In genomic region chr2:84970266-84970955, GRCh38 we compare ENCODE assay signal across 8 cellular contexts. TPM values are rescaled to one million over a fixed set of nuclear protein-coding genes. Genes with fewer than 3 reads are reported as not detected.
DNase-seq lines count a peak whose midpoint lies in the region; ATAC-seq and TF ChIP-seq lines count a peak whose summit lies in the region.

No MANE protein-coding gene starts in this region.

- DNase-seq in KG1 (lab: John Stamatoyannopoulos, UW) (peak; percentile 45), WERI-Rb-1 (peak; percentile 57), mammary epithelial cell (peak; percentile 61), kidney epithelial cell (ENCODE audit: low read depth) (no peak), GOT3 (lab: John Stamatoyannopoulos, UW) (no peak)
- peak; percentile 70 for DNase-seq in stimulated activated CD4-positive, alpha-beta T cell treated with anti-CD3 and anti-CD28 coated beads, Interleukin-15, amount 100 ng/mL, for 24 hours

- intact Hi-C loops in mammary epithelial cell (cut with micrococcal nuclease) = loop anchor here (1.0 kb wide), 3 partner anchors 24 to 44 kb away; no protein-coding TSS in a partner anchor

- H3K27me3 ChIP-seq in WERI-Rb-1 (ENCODE audit: insufficient read depth, low read depth, severe bottlenecking) (no peaks in the 10 kb centered on the region), mammary epithelial cell (ENCODE audit: insufficient read depth, low read length) (no peaks in the 10 kb centered on the region), kidney epithelial cell (ENCODE audit: control insufficient read depth, insufficient read depth, low read length) (no peaks in the 10 kb centered on the region)

- H3K36me3 ChIP-seq in WERI-Rb-1 = peaks cover 22% of the 10 kb centered on the region
- H3K36me3 ChIP-seq in mammary epithelial cell (ENCODE audit: insufficient read depth, low read length) = peaks cover 4% of the 10 kb centered on the region
- H3K36me3 ChIP-seq in kidney epithelial cell (ENCODE audit: control insufficient read depth, insufficient read depth, low read length) = no peaks in the 10 kb centered on the region

- peak overlapping the region; percentile 58 for H2AFZ ChIP-seq in mammary epithelial cell (ENCODE audit: low read depth, low read length)

- in situ Hi-C loops in mammary epithelial cell (cut with MboI; ENCODE audit: low sequenced_read_pairs in 2 of 2) = no loop called here

- H3K27ac ChIP-seq in WERI-Rb-1 (peak overlapping the region; percentile 98), mammary epithelial cell (ENCODE audit: insufficient read depth, low read depth, low read length) (peak overlapping the region; percentile 85)

- CTCF ChIA-PET in mammary epithelial cell (lab: Charles Lee; ENCODE audit: low non-redundant PET) = no interaction called here

- H3K9me3 ChIP-seq in WERI-Rb-1 (ENCODE audit: severe bottlenecking) (no peaks in the 10 kb centered on the region), mammary epithelial cell (replicated peaks; ENCODE audit: insufficient read depth, low read length) (no peaks in the 10 kb centered on the region)

- H3K79me2 ChIP-seq in mammary epithelial cell (ENCODE audit: insufficient read depth, low read length) = peaks cover 91% of the 10 kb centered on the region

- TF ChIP-seq CTCF in WERI-Rb-1 (IDR thresholded peaks at IDR 0.05; ENCODE audit: low read depth, low read length) = no peak
- TF ChIP-seq CTCF in mammary epithelial cell (conservative IDR thresholded peaks at IDR 0.05 in 1 of 2, IDR thresholded peaks at IDR 0.05 in 1 of 2; ENCODE audit: extremely low read depth in 1 of 2, insufficient read depth in 1 of 2, low read depth in 1 of 2, low read length in 2 of 2) = no peak
- TF ChIP-seq CTCF in kidney epithelial cell (IDR thresholded peaks at IDR 0.05; ENCODE audit: insufficient read depth, low read length, poor library complexity, severe bottlenecking) = no peak

- no TSS peak for BruUV-seq in mammary epithelial cell (replicated peaks; lab: Mats Ljungman, UMichigan)

- H4K20me1 ChIP-seq in mammary epithelial cell (ENCODE audit: insufficient read depth, low read length) = peaks cover 6% of the 10 kb centered on the region

- H3K4me2 ChIP-seq in mammary epithelial cell (ENCODE audit: insufficient read depth, low read depth, low read length) = peak overlapping the region; percentile 71

- H3K4me1 ChIP-seq in mammary epithelial cell (ENCODE audit: insufficient read depth, low read length) = peaks cover 4% of the 10 kb centered on the region

- H3K9ac ChIP-seq in mammary epithelial cell (ENCODE audit: insufficient read depth, low read length) = peak overlapping the region; percentile 86

- 2% methylated on average over 14 of the region's 84 CpGs for WGBS in mammary epithelial cell (ENCODE audit: low coverage, missing lambda C conversion rate)

- H3K4me3 ChIP-seq in GM08714 (ENCODE audit: low read length) (peak overlapping the region; percentile 99), WERI-Rb-1 (ENCODE audit: low read depth, low read length) (peak overlapping the region; percentile 56), mammary epithelial cell (replicated peaks in 1 of 3; ENCODE audit: insufficient read depth in 1 of 3, low read depth in 2 of 3, low read length in 3 of 3) (peak overlapping the region; percentile 76 to 94 (median 81)), kidney epithelial cell (ENCODE audit: low read depth, low read length) (peak overlapping the region; percentile 88)

- peak; percentile 39 for ATAC-seq in GM21717 (IDR thresholded peaks at IDR 0.05; ENCODE audit: unreplicated experiment)

- dilution Hi-C loops in mammary epithelial cell (cut with HindIII; ENCODE audit: low sequenced_read_pairs) = no loop called here

RNA-seq across cellular contexts. Expression of gene KCMF1, which starts 0.6 kb away (rescaled TPM):
- total RNA-seq in mammary epithelial cell = 10 to 100 TPM; 73.2 to 94.7 TPM
- polyA plus RNA-seq in mammary epithelial cell = 84.3 TPM
- polyA minus RNA-seq in mammary epithelial cell = 59.3 TPM
- 97.6 and 102 TPM in 2 replicates for total RNA-seq in kidney epithelial cell

Comparison
In these comparisons a context has a peak if more than half of its experiments do, and no peak if none do; other contexts are left out.
1. DNase-seq: peak in KG1 (single experiment), WERI-Rb-1 (single experiment), mammary epithelial cell (single experiment) and stimulated activated CD4-positive, alpha-beta T cell treated with anti-CD3 and anti-CD28 coated beads, Interleukin-15, amount 100 ng/mL, for 24 hours (single experiment); none in kidney epithelial cell (single experiment) and GOT3 (single experiment).
2. Peak in every context shown above with its lines, with median percentiles within 50 percentile points of each other: H3K4me3 ChIP-seq.